8 cellular contexts compared by ENCODE assay signal in the genomic region with DNA sequence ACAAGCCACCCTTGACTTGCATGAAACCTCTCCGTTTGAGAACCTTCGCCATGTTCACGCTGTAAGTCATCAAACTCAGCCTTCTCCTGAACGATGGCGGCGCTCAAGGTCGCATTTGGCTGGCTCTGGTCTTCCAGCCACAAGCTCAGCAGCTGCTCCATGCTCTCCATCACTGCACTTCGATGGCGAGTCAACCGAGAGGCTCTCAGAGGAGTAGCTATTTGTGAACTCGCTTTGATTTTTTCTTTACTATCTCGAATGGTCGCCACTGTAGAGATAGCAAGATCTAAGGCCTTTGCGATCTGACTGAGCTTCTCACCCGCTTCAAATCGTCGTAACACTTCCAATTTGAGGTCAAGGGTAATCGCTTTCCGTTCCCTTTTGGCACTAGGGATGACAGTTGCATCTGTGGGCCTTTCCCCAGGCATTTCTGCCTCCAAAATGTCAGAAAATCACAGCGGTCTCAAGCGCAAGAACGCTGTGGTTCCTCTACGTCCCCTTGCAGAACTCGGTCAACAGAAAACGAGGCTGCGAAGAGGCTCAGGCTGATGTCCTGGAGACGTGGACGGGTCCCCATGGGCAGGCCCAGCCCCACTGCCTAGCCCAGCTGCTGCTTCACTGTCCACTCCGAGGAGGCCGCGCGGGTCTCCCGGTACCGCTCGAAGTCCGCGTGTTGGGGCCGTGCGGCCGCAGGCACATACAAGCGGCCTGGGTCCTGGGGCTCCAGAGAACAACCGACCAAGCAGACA. TPM values are rescaled to one million over a fixed set of nuclear protein-coding genes. Genes with fewer than 3 reads are reported as not detected.
A peak's percentile ranks its signal among the peaks of the same experiment; 100 is the strongest.
DNase-seq lines count a peak whose midpoint lies in the region; ATAC-seq and TF ChIP-seq lines count a peak whose summit lies in the region.

No MANE protein-coding gene starts in this region.

- peaks cover 2% of the 10 kb centered on the region for H3K27me3 Mint-ChIP-seq in activated CD4-positive, alpha-beta T cell treated with anti-CD3 and anti-CD28 coated beads, Interleukin-2, amount 10 ng/mL, durations not matched to agents 24 days and 14 days
- H3K27me3 Mint-ChIP-seq in osteocyte (ENCODE audit: unreplicated experiment), result no peaks in the 10 kb centered on the region

- H3K4me1 Mint-ChIP-seq in activated CD4-positive, alpha-beta T cell treated with anti-CD3 and anti-CD28 coated beads, Interleukin-2, amount 10 ng/mL, durations not matched to agents 24 days and 14 days, result peaks cover 18% of the 10 kb centered on the region
- peaks cover 15% of the 10 kb centered on the region for H3K4me1 Mint-ChIP-seq in osteocyte (ENCODE audit: unreplicated experiment)

- peak; percentile 61 for DNase-seq in activated CD4-positive, alpha-beta T cell treated with anti-CD3 and anti-CD28 coated beads, Interleukin-2, amount 10 ng/mL, durations not matched to agents 24 days and 14 days
- DNase-seq in activated CD4-positive, alpha-beta T cell treated with anti-CD3 and anti-CD28 coated beads for 4 hours, result no peak
- DNase-seq in SHP77 (lab: John Stamatoyannopoulos, UW), result peak; percentile 28 to 54
- no peak for DNase-seq in osteocyte (ENCODE audit: extremely low spot score, unreplicated experiment)
- no peak for DNase-seq in RKO (ENCODE audit: low spot score)
- DNase-seq in SKM-1 (lab: John Stamatoyannopoulos, UW; ENCODE audit: unreplicated experiment), result no peak
- no peak for DNase-seq in effector CD4-positive, alpha-beta T cell

- H3K27ac Mint-ChIP-seq in activated CD4-positive, alpha-beta T cell treated with anti-CD3 and anti-CD28 coated beads, Interleukin-2, amount 10 ng/mL, durations not matched to agents 24 days and 14 days, result peak overlapping the region; percentile 97
- peak overlapping the region; percentile 97 for H3K27ac Mint-ChIP-seq in osteocyte (ENCODE audit: unreplicated experiment)

- no peaks in the 10 kb centered on the region for H3K9me3 Mint-ChIP-seq in activated CD4-positive, alpha-beta T cell treated with anti-CD3 and anti-CD28 coated beads, Interleukin-2, amount 10 ng/mL, durations not matched to agents 24 days and 14 days
- H3K9me3 Mint-ChIP-seq in osteocyte (ENCODE audit: unreplicated experiment), result no peaks in the 10 kb centered on the region

- no peak for TF ChIP-seq CTCF in osteocyte (IDR thresholded peaks at IDR 0.05)

- intact Hi-C loops in activated CD4-positive, alpha-beta T cell treated with anti-CD3 and anti-CD28 coated beads, Interleukin-2, amount 10 ng/mL, durations not matched to agents 24 days and 14 days (cut with micrococcal nuclease), result loop anchor here (1.0 to 2.0 kb wide), 3 partner anchors 23 to 47 kb away; a partner anchor contains a TSS

- peaks cover 27% of the 10 kb centered on the region for H3K36me3 Mint-ChIP-seq in activated CD4-positive, alpha-beta T cell treated with anti-CD3 and anti-CD28 coated beads, Interleukin-2, amount 10 ng/mL, durations not matched to agents 24 days and 14 days (ENCODE audit: low read depth)
- H3K36me3 Mint-ChIP-seq in osteocyte (ENCODE audit: unreplicated experiment), result no peaks in the 10 kb centered on the region

- ATAC-seq in esophagus mucosa, result peak; percentile 24

- peak overlapping the region; percentile 100 for H3K4me3 Mint-ChIP-seq in activated CD4-positive, alpha-beta T cell treated with anti-CD3 and anti-CD28 coated beads, Interleukin-2, amount 10 ng/mL, durations not matched to agents 24 days and 14 days
- H3K4me3 Mint-ChIP-seq in osteocyte (ENCODE audit: unreplicated experiment), result peak overlapping the region; percentile 96

RNA-seq across cellular contexts. Expression of a gene that starts 23.1 kb away (rescaled TPM):
- 39.0 and 42.2 TPM in 2 replicates for total RNA-seq in activated CD4-positive, alpha-beta T cell treated with anti-CD3 and anti-CD28 coated beads, Interleukin-2, amount 10 ng/mL, durations not matched to agents 24 days and 14 days
- total RNA-seq in esophagus mucosa (29.9 TPM), osteocyte (78.7 and 82.8 TPM in 2 replicates)

RNA-seq across cellular contexts. Expression of a gene that starts 47.6 kb away (rescaled TPM):
- total RNA-seq in activated CD4-positive, alpha-beta T cell treated with anti-CD3 and anti-CD28 coated beads, Interleukin-2, amount 10 ng/mL, durations not matched to agents 24 days and 14 days, result 0.38 TPM in 1 of 2 replicates, not detected in the other
- total RNA-seq in esophagus mucosa, result 13.9 TPM
- 0.78 and 1.3 TPM in 2 replicates for total RNA-seq in osteocyte

RNA-seq across cellular contexts. Expression of a gene that starts 48.5 kb away (rescaled TPM):
- 2.2 and 2.6 TPM in 2 replicates for total RNA-seq in activated CD4-positive, alpha-beta T cell treated with anti-CD3 and anti-CD28 coated beads, Interleukin-2, amount 10 ng/mL, durations not matched to agents 24 days and 14 days
- total RNA-seq in esophagus mucosa (22.0 TPM), osteocyte (84.9 and 95.8 TPM in 2 replicates)

RNA-seq across cellular contexts. Expression of a gene that starts 53.0 kb away (rescaled TPM):
- total RNA-seq in activated CD4-positive, alpha-beta T cell treated with anti-CD3 and anti-CD28 coated beads, Interleukin-2, amount 10 ng/mL, durations not matched to agents 24 days and 14 days, result 4.6 and 5.9 TPM in 2 replicates
- total RNA-seq in esophagus mucosa, result 1.6 TPM
- total RNA-seq in osteocyte, result 6.5 and 6.9 TPM in 2 replicates

Comparison
In these comparisons a context has a peak if more than half of its experiments do, and no peak if none do; other contexts are left out.
1. DNase-seq: peak in activated CD4-positive, alpha-beta T cell treated with anti-CD3 and anti-CD28 coated beads, Interleukin-2, amount 10 ng/mL, durations not matched to agents 24 days and 14 days (single experiment) and SHP77 (2 of 2); none in activated CD4-positive, alpha-beta T cell treated with anti-CD3 and anti-CD28 coated beads for 4 hours (0 of 2), osteocyte (single experiment), RKO (single experiment), SKM-1 (single experiment) and effector CD4-positive, alpha-beta T cell (single experiment).